In the genomic region with DNA sequence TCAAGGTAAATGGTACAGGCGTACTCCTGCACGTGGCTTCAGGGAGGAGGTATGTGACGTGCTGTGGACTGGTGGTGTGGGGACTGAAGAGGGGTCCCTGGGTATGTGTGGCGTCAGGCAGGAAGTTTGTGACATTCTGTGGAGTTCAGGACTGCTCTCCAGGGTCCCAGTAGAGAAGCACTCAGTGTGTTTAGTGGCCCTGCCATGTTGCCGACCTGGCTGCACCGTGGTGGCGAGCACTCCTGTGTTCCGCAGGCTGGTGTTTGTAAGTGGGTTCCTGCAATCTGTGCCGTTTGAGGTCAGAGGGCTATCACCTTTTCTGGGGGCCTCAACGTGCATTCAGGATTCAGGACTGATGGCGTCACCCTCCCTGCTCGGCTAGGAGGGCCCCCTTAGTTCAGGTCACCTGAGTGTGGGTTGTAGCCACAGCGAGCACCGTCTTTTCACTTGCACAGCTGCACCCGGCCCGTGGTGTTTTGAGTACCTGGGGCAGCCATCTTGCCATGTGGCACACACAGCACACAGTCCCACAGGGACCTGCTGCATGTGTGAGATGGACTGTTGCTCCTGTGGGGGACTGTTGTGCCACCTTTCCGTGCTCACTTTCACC, we compare ENCODE assay signal across 1 cellular context.
TF ChIP-seq lines count a peak whose summit lies in the region.

No MANE protein-coding gene starts in this region.

TF ChIP-seq in HepG2, 621 proteins besides CTCF, POLR2A, EP300 and RAD21:
- TF ChIP-seq ATF7 (IDR thresholded peaks at IDR 0.05) (no peak), ATF7 (CRISPR knock-in tag; IDR thresholded peaks at IDR 0.05) (no peak), ZNF260 (CRISPR knock-in tag; IDR thresholded peaks at IDR 0.05; ENCODE audit: borderline replicate concordance, low read depth) (no peak), ZNF230 (CRISPR knock-in tag; IDR thresholded peaks at IDR 0.05) (no peak), GABPB1 (CRISPR knock-in tag; IDR thresholded peaks at IDR 0.05) (no peak), ZNF253 (CRISPR knock-in tag; IDR thresholded peaks at IDR 0.05; ENCODE audit: borderline replicate concordance) (no peak), DPF2 (CRISPR knock-in tag; IDR thresholded peaks at IDR 0.05; ENCODE audit: borderline replicate concordance, low read depth) (no peak)
